ENCODE assay signal across 18 cellular contexts in the genomic region with DNA sequence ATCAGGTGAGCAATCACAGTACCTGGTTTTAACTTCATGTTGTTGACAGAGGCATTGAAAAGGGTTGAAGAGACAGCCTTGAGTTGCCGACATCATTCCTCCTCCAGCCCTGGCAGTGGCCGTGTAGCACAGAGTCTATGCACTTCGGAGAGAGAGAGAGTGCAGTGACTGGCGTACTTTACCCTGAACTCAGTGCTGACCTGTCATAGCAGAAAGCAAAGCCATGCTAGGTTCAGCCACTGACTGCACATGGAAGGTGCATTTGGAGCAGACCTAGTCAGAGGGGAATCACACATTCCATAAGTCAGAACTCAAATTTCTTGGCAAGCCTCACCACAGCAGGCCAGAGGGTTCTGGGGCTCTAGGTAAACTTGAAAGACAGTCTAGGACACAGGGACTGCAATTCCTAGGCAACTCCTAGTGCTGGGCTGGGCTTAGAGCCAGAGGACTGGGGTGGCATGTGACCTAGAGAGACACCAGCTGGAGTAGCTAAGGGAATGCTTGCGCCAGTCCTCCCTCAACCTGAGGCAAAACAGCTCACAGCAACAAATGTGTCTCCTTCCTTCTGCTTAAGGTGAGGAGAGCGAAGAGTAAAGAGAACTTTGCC.
A peak's percentile ranks its signal among the peaks of the same experiment; 100 is the strongest.
DNase-seq lines count a peak whose midpoint lies in the region; ATAC-seq and TF ChIP-seq lines count a peak whose summit lies in the region.
"Had no signal": no experiment of that assay in that cellular context is flagged by ENCODE, and none has a peak within 500 bp of the region (broad histone marks: within the 10 kb centered on the region; RNA-seq: fewer than 3 reads in every experiment).

No MANE protein-coding gene starts in this region.

- no TSS peak for BruUV-seq in MCF 10A (replicated peaks; lab: Mats Ljungman, UMichigan)

- POLR2A ChIA-PET in MCF 10A (lab: Yijun Ruan, JAX) = interaction anchor here (0.5 to 1.6 kb wide), 6 partner anchors 9 to 1862 kb away, joined by 3 to 4 read pairs (median 3); no protein-coding TSS in a partner anchor

- peak; percentile 63 to 79 for ATAC-seq in left cardiac atrium
- no peak for ATAC-seq in HG03342 (IDR thresholded peaks at IDR 0.05; ENCODE audit: unreplicated experiment)
- ATAC-seq in activated naive CD4-positive, alpha-beta T cell treated with anti-CD3 and anti-CD28 coated beads, Interleukin-2, amount 50 U/mL, for 72 hours = no peak

- CTCF ChIA-PET in MCF 10A (lab: Yijun Ruan, JAX) = interaction anchor here (0.6 to 3.5 kb wide), 9 partner anchors 9 to 331 kb away, joined by 3 to 25 read pairs (median 3); no protein-coding TSS in a partner anchor

- H3K4me1 Mint-ChIP-seq in MCF 10A (ENCODE audit: insufficient read depth, unreplicated experiment) = peaks cover 33% of the 10 kb centered on the region
- H3K4me1 Mint-ChIP-seq: mesothelial cell of epicardium had no signal

- intact Hi-C loops in MCF 10A (cut with micrococcal nuclease) (no loop called here), left cardiac atrium (cut with DNase I) (no loop called here)

- no peaks in the 10 kb centered on the region for H3K36me3 Mint-ChIP-seq in MCF 10A (ENCODE audit: insufficient read depth, unreplicated experiment)
- peaks cover 0 to 6% of the 10 kb centered on the region in 2 donors for H3K36me3 Mint-ChIP-seq in activated naive CD4-positive, alpha-beta T cell treated with anti-CD3 and anti-CD28 coated beads, Interleukin-2, amount 50 U/mL, for 72 hours
- H3K36me3 Mint-ChIP-seq: mesothelial cell of epicardium had no signal

- H3K27me3 Mint-ChIP-seq in MCF 10A (ENCODE audit: insufficient read depth, unreplicated experiment) = no peaks in the 10 kb centered on the region

- H3K27ac Mint-ChIP-seq in MCF 10A (ENCODE audit: low read depth, unreplicated experiment) = no peak overlapping the region
- H3K27ac Mint-ChIP-seq in activated naive CD4-positive, alpha-beta T cell treated with anti-CD3 and anti-CD28 coated beads, Interleukin-2, amount 50 U/mL, for 72 hours = no peak overlapping the region
- H3K27ac Mint-ChIP-seq: mesothelial cell of epicardium; stimulated activated naive CD8-positive, alpha-beta T cell treated with anti-CD3 and anti-CD28 coated beads, Interleukin-15, Interleukin-2, amounts not matched to agents 100 ng/mL and 50 ng/mL, for 24 hours; T-helper 2 cell treated with Interferon-gamma antibody and Interleukin-4, amounts not matched to agents 5 μg/mL and 100 μg/mL, for 36 hours had no signal

- DNase-seq in M059J (ENCODE audit: low read depth) (peak; percentile 15), MCF 10A (ENCODE audit: unreplicated experiment) (peak; percentile 75), left cardiac atrium (peak; percentile 56), renal cortical epithelial cell (ENCODE audit: low read depth) (peak; percentile 9)
- DNase-seq in stimulated activated CD4-positive, alpha-beta T cell treated with anti-CD3 and anti-CD28 coated beads, Interleukin-2, amount 100 ng/mL, for 48 hours = no peak
- DNase-seq in activated naive CD4-positive, alpha-beta T cell treated with anti-CD3 and anti-CD28 coated beads, Interleukin-2, amount 50 U/mL, for 72 hours (ENCODE audit: low spot score in 2 of 2) = no peak
- DNase-seq: activated CD8-positive, alpha-beta memory T cell treated with anti-CD3 and anti-CD28 coated beads, Interleukin-2, amount 50 U/mL, for 4 hours; activated naive CD4-positive, alpha-beta T cell treated with anti-CD3 and anti-CD28 coated beads, Interleukin-2, amount 50 U/mL, for 16 hours; brain microvascular endothelial cell; Calu3; effector CD4-positive, alpha-beta T cell; foreskin melanocyte; NCI-H2171 treated with DMSO at 0.1 percent for 48 hours; SIG-M5 had no signal

- H3K4me3 Mint-ChIP-seq in MCF 10A (ENCODE audit: unreplicated experiment) = no peak overlapping the region
- H3K4me3 Mint-ChIP-seq: mesothelial cell of epicardium; stimulated activated naive CD8-positive, alpha-beta T cell treated with anti-CD3 and anti-CD28 coated beads, Interleukin-15, Interleukin-2, amounts not matched to agents 100 ng/mL and 50 ng/mL, for 24 hours; T-helper 2 cell treated with Interferon-gamma antibody and Interleukin-4, amounts not matched to agents 5 μg/mL and 100 μg/mL, for 36 hours had no signal

- H3K9me3 Mint-ChIP-seq in MCF 10A (ENCODE audit: unreplicated experiment) = peaks cover 11% of the 10 kb centered on the region
- peaks cover 4 to 5% of the 10 kb centered on the region in 2 donors for H3K9me3 Mint-ChIP-seq in activated naive CD4-positive, alpha-beta T cell treated with anti-CD3 and anti-CD28 coated beads, Interleukin-2, amount 50 U/mL, for 72 hours
- H3K9me3 Mint-ChIP-seq: T-helper 2 cell treated with Interferon-gamma antibody and Interleukin-4, amounts not matched to agents 5 μg/mL and 100 μg/mL, for 36 hours had no signal

- TF ChIP-seq CTCF in MCF 10A (IDR thresholded peaks at IDR 0.05; ENCODE audit: unreplicated experiment) = no peak

Comparison
In these comparisons a context has a peak if more than half of its experiments do, and no peak if none do; other contexts are left out.
1. DNase-seq: peak in M059J (single experiment), MCF 10A (single experiment), left cardiac atrium (single experiment) and renal cortical epithelial cell (single experiment); none in stimulated activated CD4-positive, alpha-beta T cell treated with anti-CD3 and anti-CD28 coated beads, Interleukin-2, amount 100 ng/mL, for 48 hours (0 of 2) and activated naive CD4-positive, alpha-beta T cell treated with anti-CD3 and anti-CD28 coated beads, Interleukin-2, amount 50 U/mL, for 72 hours (0 of 2).
2. ATAC-seq: peak in left cardiac atrium (2 of 2); none in HG03342 (single experiment) and activated naive CD4-positive, alpha-beta T cell treated with anti-CD3 and anti-CD28 coated beads, Interleukin-2, amount 50 U/mL, for 72 hours (0 of 2).